Comparison of ENCODE assay signal across 20 cellular contexts in the genomic region with DNA sequence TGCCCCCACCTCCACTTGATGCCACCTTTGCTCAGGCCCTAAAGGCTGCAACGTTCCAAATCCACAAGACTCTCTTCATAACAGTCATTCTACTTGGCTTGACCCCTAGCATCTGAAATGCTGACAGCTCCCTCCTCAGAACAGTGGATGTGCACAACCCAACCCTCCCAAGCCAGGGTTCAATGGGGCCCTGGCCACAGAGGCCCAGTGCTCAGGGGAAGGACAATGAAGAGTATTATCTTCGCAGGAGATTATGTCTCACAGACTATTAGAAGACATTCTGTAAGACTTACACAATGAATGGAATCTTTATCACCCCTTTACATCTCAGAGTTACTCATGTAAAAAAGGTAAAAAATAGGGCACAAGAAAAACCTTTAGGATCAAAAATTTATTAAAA. TPM values are rescaled to one million over a fixed set of nuclear protein-coding genes. Genes with fewer than 3 reads are reported as not detected.
DNase-seq lines count a peak whose midpoint lies in the region; ATAC-seq and TF ChIP-seq lines count a peak whose summit lies in the region.
"Had no signal": no experiment of that assay in that cellular context is flagged by ENCODE, and none has a peak within 500 bp of the region (broad histone marks: within the 10 kb centered on the region; RNA-seq: fewer than 3 reads in every experiment).

No MANE protein-coding gene starts in this region.

- in situ Hi-C loops in SK-MEL-5 (cut with HindIII; ENCODE audit: low pct_unique_long_range_greater_than_20kb, low sequenced_read_pairs) = no loop called here

- peaks cover 1% of the 10 kb centered on the region for H3K36me3 ChIP-seq in thoracic aorta

- H3K27ac Mint-ChIP-seq in HFFc6 (peak overlapping the region; percentile 44; the same call in 1 of the 2 replicates), neural crest cell (ENCODE audit: unreplicated experiment) (no peak overlapping the region)
- H3K27ac Mint-ChIP-seq: B cell; CD4-positive, alpha-beta T cell; CD8-positive, alpha-beta T cell had no signal

- peaks cover under 1% of the 10 kb centered on the region; the same call in 1 of the 2 replicates for H3K27me3 Mint-ChIP-seq in HFFc6 (ENCODE audit: insufficient read depth)
- no peaks in the 10 kb centered on the region for H3K27me3 Mint-ChIP-seq in neural crest cell (ENCODE audit: low read depth)
- H3K27me3 Mint-ChIP-seq: B cell had no signal

- H3K4me3 Mint-ChIP-seq in HFFc6 (no peak overlapping the region), neural crest cell (peak overlapping the region; percentile 4)
- H3K4me3 Mint-ChIP-seq: B cell; CD4-positive, alpha-beta T cell; CD8-positive, alpha-beta T cell had no signal

- H3K36me3 Mint-ChIP-seq in HFFc6 (ENCODE audit: low read depth) (peaks cover 34% of the 10 kb centered on the region), neural crest cell (ENCODE audit: low read depth) (no peaks in the 10 kb centered on the region)

- H3K27ac ChIP-seq in thoracic aorta = no peak overlapping the region
- H3K27ac ChIP-seq: BLaER1 treated with 17β-estradiol and CSF1 and Interleukin-3, amounts not matched to agents 10 nM and 100 nM; C4-2B had no signal

- no peak overlapping the region for H3K4me3 ChIP-seq in thoracic aorta
- H3K4me3 ChIP-seq: BLaER1 treated with 17β-estradiol and CSF1 and Interleukin-3, amounts not matched to agents 10 nM and 100 nM; GM12878 had no signal

- H3K9me3 Mint-ChIP-seq in HFFc6 (no peaks in the 10 kb centered on the region), neural crest cell (no peaks in the 10 kb centered on the region)
- H3K9me3 Mint-ChIP-seq: CD4-positive, alpha-beta T cell; CD8-positive, alpha-beta T cell had no signal

- peaks cover 13 to 23% of the 10 kb centered on the region in 2 donors for H3K4me1 ChIP-seq in thoracic aorta (ENCODE audit: control insufficient read depth in 1 of 2, low read depth in 2 of 2)

- H3K4me1 Mint-ChIP-seq in HFFc6 (ENCODE audit: low read depth) = peaks cover 47% of the 10 kb centered on the region
- H3K4me1 Mint-ChIP-seq in neural crest cell = peaks cover 12% of the 10 kb centered on the region

- ATAC-seq in thoracic aorta (ENCODE audit: insufficient number of reproducible peaks, low FRiP score, low read depth) (peak; percentile 1), GM18519 (IDR thresholded peaks at IDR 0.05; ENCODE audit: low FRiP score, unreplicated experiment) (no peak), HG03196 (IDR thresholded peaks at IDR 0.05; ENCODE audit: unreplicated experiment) (no peak)

- DNase-seq in HFFc6 (no peak), SK-MEL-5 (ENCODE audit: low read depth, low spot score) (peak; percentile 42), neural crest cell (ENCODE audit: low read depth, low spot score) (no peak), thoracic aorta (ENCODE audit: low spot score) (no peak), AG08395 (ENCODE audit: low spot score) (no peak), iPS-NIHi11 (ENCODE audit: low spot score) (no peak)
- DNase-seq: 8988T, COR-L47, DMS 273 treated with DMSO at 0.1 percent for 48 hours, DMS153, DMS79, GDM1 had no signal

- H3K9me3 ChIP-seq in thoracic aorta = no peaks in the 10 kb centered on the region
- H3K9me3 ChIP-seq: BLaER1 treated with 17β-estradiol and CSF1 and Interleukin-3, amounts not matched to agents 10 nM and 100 nM had no signal

- TF ChIP-seq CTCF in HFFc6 (IDR thresholded peaks at IDR 0.05) (no peak), neural crest cell (conservative IDR thresholded peaks at IDR 0.05) (no peak), thoracic aorta (IDR thresholded peaks at IDR 0.05) (no peak)

- H3K27me3 ChIP-seq in thoracic aorta (replicated peaks; ENCODE audit: insufficient read depth) = no peaks in the 10 kb centered on the region
- H3K27me3 ChIP-seq: BLaER1 treated with 17β-estradiol and CSF1 and Interleukin-3, amounts not matched to agents 10 nM and 100 nM had no signal

RNA-seq across cellular contexts. Expression of a gene that starts 20.4 kb away (rescaled TPM):
- total RNA-seq in HFFc6 (2021; fragmentation: NEBNext Ultra II Directional; extraction: Animal tissue kit (Norgen Biotek cat#: 25700)) = 10 to 100 TPM; 52.5 to 97.5 (median 59.3) TPM
- 11.4 and 16.1 TPM in 2 replicates for total RNA-seq in SK-MEL-5 (2014; rRNA removed; shearing (Covaris generic))
- polyA plus RNA-seq in SK-MEL-5 (2015; cell fraction: cytosol; rRNA removed) = 10.9 and 16.9 TPM in 2 replicates
- 25.7 and 30.3 TPM in 2 replicates for polyA plus RNA-seq in SK-MEL-5 (2015; cell fraction: nucleus; rRNA removed)
- 19.7 and 23.0 TPM in 2 replicates for total RNA-seq in neural crest cell
- total RNA-seq in thoracic aorta = 10 to 100 TPM; 37.7 to 50.4 TPM
